ENCODE assay signal across 1 cellular context in the genomic region with DNA sequence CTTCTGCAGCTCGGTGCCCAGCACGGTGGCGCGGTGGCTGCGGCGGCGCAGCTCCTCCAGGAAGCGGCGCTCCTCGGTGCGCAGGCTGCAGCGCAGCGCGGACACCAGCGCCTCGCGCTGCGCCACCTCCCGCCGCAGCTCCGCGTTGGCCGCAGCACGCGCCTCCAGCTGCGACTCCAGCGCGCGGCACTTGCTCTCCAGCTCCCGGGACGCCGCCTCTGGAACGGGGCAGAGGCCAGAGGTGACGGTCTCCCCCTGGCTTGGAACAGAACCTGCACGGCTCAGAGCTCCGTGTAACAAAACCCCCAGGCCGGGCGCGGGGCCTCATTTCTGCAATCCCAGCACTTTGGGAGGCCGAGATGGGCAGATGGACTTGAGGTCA.
TF ChIP-seq lines count a peak whose summit lies in the region.

No MANE protein-coding gene starts in this region.

TF ChIP-seq in K562, 482 proteins besides CTCF, POLR2A, EP300 and RAD21 (continued from another document):
- TF ChIP-seq, protein P1, sequence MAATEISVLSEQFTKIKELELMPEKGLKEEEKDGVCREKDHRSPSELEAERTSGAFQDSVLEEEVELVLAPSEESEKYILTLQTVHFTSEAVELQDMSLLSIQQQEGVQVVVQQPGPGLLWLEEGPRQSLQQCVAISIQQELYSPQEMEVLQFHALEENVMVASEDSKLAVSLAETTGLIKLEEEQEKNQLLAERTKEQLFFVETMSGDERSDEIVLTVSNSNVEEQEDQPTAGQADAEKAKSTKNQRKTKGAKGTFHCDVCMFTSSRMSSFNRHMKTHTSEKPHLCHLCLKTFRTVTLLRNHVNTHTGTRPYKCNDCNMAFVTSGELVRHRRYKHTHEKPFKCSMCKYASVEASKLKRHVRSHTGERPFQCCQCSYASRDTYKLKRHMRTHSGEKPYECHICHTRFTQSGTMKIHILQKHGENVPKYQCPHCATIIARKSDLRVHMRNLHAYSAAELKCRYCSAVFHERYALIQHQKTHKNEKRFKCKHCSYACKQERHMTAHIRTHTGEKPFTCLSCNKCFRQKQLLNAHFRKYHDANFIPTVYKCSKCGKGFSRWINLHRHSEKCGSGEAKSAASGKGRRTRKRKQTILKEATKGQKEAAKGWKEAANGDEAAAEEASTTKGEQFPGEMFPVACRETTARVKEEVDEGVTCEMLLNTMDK (IDR thresholded peaks at IDR 0.05; ENCODE audit: borderline replicate concordance, insufficient read depth, low read depth, low read length, poor library complexity, severe bottlenecking), result peak; percentile 12
- TF ChIP-seq, protein P2, sequence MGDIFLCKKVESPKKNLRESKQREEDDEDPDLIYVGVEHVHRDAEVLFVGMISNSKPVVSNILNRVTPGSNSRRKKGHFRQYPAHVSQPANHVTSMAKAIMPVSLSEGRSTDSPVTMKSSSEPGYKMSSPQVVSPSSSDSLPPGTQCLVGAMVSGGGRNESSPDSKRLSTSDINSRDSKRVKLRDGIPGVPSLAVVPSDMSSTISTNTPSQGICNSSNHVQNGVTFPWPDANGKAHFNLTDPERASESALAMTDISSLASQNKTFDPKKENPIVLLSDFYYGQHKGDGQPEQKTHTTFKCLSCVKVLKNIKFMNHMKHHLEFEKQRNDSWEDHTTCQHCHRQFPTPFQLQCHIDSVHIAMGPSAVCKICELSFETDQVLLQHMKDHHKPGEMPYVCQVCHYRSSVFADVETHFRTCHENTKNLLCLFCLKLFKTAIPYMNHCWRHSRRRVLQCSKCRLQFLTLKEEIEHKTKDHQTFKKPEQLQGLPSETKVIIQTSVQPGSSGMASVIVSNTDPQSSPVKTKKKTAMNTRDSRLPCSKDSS (IDR thresholded peaks at IDR 0.05; ENCODE audit: low read depth, partially characterized antibody), result no peak
- no peak for TF ChIP-seq TRIM24 (IDR thresholded peaks at IDR 0.05)
- no peak for TF ChIP-seq CBFB (CRISPR knock-in tag; IDR thresholded peaks at IDR 0.05)
- peak; percentile 64 to 73; a peak in 3 of 4 replicates for TF ChIP-seq NRF1 (conservative IDR thresholded peaks at IDR 0.05 in 1 of 2, IDR thresholded peaks at IDR 0.05 in 1 of 2)
- no peak for TF ChIP-seq MXI1 (IDR thresholded peaks at IDR 0.05; ENCODE audit: low read depth, low read length)
- TF ChIP-seq NFYB (IDR thresholded peaks at IDR 0.05; ENCODE audit: extremely low read depth, insufficient read length), result no peak
- TF ChIP-seq ZNF436 (CRISPR knock-in tag; IDR thresholded peaks at IDR 0.05), result no peak
- no peak for TF ChIP-seq SIN3A (IDR thresholded peaks at IDR 0.05; ENCODE audit: borderline replicate concordance in 2 of 2, control insufficient read depth in 1 of 2, low read depth in 2 of 2, low read length in 2 of 2)
- TF ChIP-seq HLTF (IDR thresholded peaks at IDR 0.05), result no peak
- TF ChIP-seq RFX7 (CRISPR knock-in tag; IDR thresholded peaks at IDR 0.05), result no peak
- no peak for TF ChIP-seq NCOA2 (IDR thresholded peaks at IDR 0.05; ENCODE audit: partially characterized antibody in 2 of 2)
- TF ChIP-seq, protein P3, sequence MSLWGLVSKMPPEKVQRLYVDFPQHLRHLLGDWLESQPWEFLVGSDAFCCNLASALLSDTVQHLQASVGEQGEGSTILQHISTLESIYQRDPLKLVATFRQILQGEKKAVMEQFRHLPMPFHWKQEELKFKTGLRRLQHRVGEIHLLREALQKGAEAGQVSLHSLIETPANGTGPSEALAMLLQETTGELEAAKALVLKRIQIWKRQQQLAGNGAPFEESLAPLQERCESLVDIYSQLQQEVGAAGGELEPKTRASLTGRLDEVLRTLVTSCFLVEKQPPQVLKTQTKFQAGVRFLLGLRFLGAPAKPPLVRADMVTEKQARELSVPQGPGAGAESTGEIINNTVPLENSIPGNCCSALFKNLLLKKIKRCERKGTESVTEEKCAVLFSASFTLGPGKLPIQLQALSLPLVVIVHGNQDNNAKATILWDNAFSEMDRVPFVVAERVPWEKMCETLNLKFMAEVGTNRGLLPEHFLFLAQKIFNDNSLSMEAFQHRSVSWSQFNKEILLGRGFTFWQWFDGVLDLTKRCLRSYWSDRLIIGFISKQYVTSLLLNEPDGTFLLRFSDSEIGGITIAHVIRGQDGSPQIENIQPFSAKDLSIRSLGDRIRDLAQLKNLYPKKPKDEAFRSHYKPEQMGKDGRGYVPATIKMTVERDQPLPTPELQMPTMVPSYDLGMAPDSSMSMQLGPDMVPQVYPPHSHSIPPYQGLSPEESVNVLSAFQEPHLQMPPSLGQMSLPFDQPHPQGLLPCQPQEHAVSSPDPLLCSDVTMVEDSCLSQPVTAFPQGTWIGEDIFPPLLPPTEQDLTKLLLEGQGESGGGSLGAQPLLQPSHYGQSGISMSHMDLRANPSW (CRISPR knock-in tag; IDR thresholded peaks at IDR 0.05), result no peak
- TF ChIP-seq CBX8 (IDR thresholded peaks at IDR 0.05; ENCODE audit: borderline replicate concordance, extremely low read depth, low read depth, low read length, poor library complexity, severe bottlenecking), result no peak
- TF ChIP-seq CREM (IDR thresholded peaks at IDR 0.05; ENCODE audit: low read depth), result no peak
- TF ChIP-seq FOXA1 (IDR thresholded peaks at IDR 0.05; ENCODE audit: borderline replicate concordance), result no peak
- TF ChIP-seq, protein P4, sequence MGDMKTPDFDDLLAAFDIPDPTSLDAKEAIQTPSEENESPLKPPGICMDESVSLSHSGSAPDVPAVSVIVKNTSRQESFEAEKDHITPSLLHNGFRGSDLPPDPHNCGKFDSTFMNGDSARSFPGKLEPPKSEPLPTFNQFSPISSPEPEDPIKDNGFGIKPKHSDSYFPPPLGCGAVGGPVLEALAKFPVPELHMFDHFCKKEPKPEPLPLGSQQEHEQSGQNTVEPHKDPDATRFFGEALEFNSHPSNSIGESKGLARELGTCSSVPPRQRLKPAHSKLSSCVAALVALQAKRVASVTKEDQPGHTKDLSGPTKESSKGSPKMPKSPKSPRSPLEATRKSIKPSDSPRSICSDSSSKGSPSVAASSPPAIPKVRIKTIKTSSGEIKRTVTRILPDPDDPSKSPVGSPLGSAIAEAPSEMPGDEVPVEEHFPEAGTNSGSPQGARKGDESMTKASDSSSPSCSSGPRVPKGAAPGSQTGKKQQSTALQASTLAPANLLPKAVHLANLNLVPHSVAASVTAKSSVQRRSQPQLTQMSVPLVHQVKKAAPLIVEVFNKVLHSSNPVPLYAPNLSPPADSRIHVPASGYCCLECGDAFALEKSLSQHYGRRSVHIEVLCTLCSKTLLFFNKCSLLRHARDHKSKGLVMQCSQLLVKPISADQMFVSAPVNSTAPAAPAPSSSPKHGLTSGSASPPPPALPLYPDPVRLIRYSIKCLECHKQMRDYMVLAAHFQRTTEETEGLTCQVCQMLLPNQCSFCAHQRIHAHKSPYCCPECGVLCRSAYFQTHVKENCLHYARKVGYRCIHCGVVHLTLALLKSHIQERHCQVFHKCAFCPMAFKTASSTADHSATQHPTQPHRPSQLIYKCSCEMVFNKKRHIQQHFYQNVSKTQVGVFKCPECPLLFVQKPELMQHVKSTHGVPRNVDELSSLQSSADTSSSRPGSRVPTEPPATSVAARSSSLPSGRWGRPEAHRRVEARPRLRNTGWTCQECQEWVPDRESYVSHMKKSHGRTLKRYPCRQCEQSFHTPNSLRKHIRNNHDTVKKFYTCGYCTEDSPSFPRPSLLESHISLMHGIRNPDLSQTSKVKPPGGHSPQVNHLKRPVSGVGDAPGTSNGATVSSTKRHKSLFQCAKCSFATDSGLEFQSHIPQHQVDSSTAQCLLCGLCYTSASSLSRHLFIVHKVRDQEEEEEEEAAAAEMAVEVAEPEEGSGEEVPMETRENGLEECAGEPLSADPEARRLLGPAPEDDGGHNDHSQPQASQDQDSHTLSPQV (IDR thresholded peaks at IDR 0.05), result no peak
- TF ChIP-seq ZNF561 (CRISPR knock-in tag; conservative IDR thresholded peaks at IDR 0.05), result no peak
- no peak for TF ChIP-seq ZNF184 (CRISPR knock-in tag; IDR thresholded peaks at IDR 0.05)
- no peak for TF ChIP-seq KDM2B (CRISPR knock-in tag; IDR thresholded peaks at IDR 0.05)
- TF ChIP-seq, protein P5, sequence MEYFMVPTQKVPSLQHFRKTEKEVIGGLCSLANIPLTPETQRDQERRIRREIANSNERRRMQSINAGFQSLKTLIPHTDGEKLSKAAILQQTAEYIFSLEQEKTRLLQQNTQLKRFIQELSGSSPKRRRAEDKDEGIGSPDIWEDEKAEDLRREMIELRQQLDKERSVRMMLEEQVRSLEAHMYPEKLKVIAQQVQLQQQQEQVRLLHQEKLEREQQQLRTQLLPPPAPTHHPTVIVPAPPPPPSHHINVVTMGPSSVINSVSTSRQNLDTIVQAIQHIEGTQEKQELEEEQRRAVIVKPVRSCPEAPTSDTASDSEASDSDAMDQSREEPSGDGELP (CRISPR knock-in tag; IDR thresholded peaks at IDR 0.05; ENCODE audit: borderline replicate concordance), result peak; percentile 54; the same call in 1 of the 2 replicates
- TF ChIP-seq L3MBTL2 (IDR thresholded peaks at IDR 0.05), result peak; percentile 72
- no peak for TF ChIP-seq ZKSCAN8 (CRISPR knock-in tag; IDR thresholded peaks at IDR 0.05)
- TF ChIP-seq ZNF830 (CRISPR knock-in tag; IDR thresholded peaks at IDR 0.05), result no peak
- no peak for TF ChIP-seq RBM22 (IDR thresholded peaks at IDR 0.05; ENCODE audit: low read depth, low read length, poor library complexity, severe bottlenecking)
- TF ChIP-seq, protein P6, sequence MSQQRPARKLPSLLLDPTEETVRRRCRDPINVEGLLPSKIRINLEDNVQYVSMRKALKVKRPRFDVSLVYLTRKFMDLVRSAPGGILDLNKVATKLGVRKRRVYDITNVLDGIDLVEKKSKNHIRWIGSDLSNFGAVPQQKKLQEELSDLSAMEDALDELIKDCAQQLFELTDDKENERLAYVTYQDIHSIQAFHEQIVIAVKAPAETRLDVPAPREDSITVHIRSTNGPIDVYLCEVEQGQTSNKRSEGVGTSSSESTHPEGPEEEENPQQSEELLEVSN (IDR thresholded peaks at IDR 0.05; ENCODE audit: borderline replicate concordance in 1 of 2, extremely low read depth in 1 of 2, insufficient read depth in 1 of 2, insufficient read length in 1 of 2, low read depth in 1 of 2, low read length in 1 of 2, poor library complexity in 1 of 2, severe bottlenecking in 1 of 2), result peak; percentile 65 to 93
- TF ChIP-seq ZNF146 (CRISPR knock-in tag; IDR thresholded peaks at IDR 0.05; ENCODE audit: unreplicated experiment), result no peak
- no peak for TF ChIP-seq TRIM28 (IDR thresholded peaks at IDR 0.05)
- TF ChIP-seq SRSF9 (IDR thresholded peaks at IDR 0.05; ENCODE audit: borderline replicate concordance, low read depth, low read length), result no peak
- TF ChIP-seq, protein P7, sequence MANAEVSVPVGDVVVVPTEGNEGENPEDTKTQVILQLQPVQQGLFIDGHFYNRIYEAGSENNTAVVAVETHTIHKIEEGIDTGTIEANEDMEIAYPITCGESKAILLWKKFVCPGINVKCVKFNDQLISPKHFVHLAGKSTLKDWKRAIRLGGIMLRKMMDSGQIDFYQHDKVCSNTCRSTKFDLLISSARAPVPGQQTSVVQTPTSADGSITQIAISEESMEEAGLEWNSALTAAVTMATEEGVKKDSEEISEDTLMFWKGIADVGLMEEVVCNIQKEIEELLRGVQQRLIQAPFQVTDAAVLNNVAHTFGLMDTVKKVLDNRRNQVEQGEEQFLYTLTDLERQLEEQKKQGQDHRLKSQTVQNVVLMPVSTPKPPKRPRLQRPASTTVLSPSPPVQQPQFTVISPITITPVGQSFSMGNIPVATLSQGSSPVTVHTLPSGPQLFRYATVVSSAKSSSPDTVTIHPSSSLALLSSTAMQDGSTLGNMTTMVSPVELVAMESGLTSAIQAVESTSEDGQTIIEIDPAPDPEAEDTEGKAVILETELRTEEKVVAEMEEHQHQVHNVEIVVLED (CRISPR knock-in tag; IDR thresholded peaks at IDR 0.05), result no peak
- TF ChIP-seq U2AF2 (optimal IDR thresholded peaks at IDR 0.05; ENCODE audit: low read depth, low read length), result no peak
- TF ChIP-seq ZNF311 (CRISPR knock-in tag; IDR thresholded peaks at IDR 0.05), result no peak
- TF ChIP-seq JUNB (CRISPR knock-in tag; conservative IDR thresholded peaks at IDR 0.05), result no peak
- TF ChIP-seq KDM1A (IDR thresholded peaks at IDR 0.05), result no peak
- TF ChIP-seq, protein P8, sequence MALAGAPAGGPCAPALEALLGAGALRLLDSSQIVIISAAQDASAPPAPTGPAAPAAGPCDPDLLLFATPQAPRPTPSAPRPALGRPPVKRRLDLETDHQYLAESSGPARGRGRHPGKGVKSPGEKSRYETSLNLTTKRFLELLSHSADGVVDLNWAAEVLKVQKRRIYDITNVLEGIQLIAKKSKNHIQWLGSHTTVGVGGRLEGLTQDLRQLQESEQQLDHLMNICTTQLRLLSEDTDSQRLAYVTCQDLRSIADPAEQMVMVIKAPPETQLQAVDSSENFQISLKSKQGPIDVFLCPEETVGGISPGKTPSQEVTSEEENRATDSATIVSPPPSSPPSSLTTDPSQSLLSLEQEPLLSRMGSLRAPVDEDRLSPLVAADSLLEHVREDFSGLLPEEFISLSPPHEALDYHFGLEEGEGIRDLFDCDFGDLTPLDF (CRISPR knock-in tag; IDR thresholded peaks at IDR 0.05), result no peak
- no peak for TF ChIP-seq MCM3 (IDR thresholded peaks at IDR 0.05)
- TF ChIP-seq RB1 (IDR thresholded peaks at IDR 0.05; ENCODE audit: low read depth), result 0 out of 2 replicates have a peak, but pooled peaks have one; percentile 15
- no peak for TF ChIP-seq BDP1 (IDR thresholded peaks at IDR 0.05; ENCODE audit: insufficient read depth, insufficient read length)
- peak; percentile 42; the same call in 1 of the 2 replicates for TF ChIP-seq CXXC5 (CRISPR knock-in tag; IDR thresholded peaks at IDR 0.05)
- peak; percentile 43 for TF ChIP-seq HNRNPLL (IDR thresholded peaks at IDR 0.05; ENCODE audit: low read depth, low read length, poor library complexity, severe bottlenecking)
- TF ChIP-seq MAFK (IDR thresholded peaks at IDR 0.05; ENCODE audit: low read length), result no peak
- TF ChIP-seq TOE1 (IDR thresholded peaks at IDR 0.05; ENCODE audit: borderline replicate concordance), result no peak
- TF ChIP-seq TOE1 (CRISPR knock-in tag; IDR thresholded peaks at IDR 0.05; ENCODE audit: borderline replicate concordance, low read depth), result no peak
